6 cellular contexts compared by ENCODE assay signal in genomic region chr15:40333922-40334492, GRCh38. TPM values are rescaled to one million over a fixed set of nuclear protein-coding genes. Genes with fewer than 3 reads are reported as not detected.
DNase-seq lines count a peak whose midpoint lies in the region; ATAC-seq and TF ChIP-seq lines count a peak whose summit lies in the region.

No MANE protein-coding gene starts in this region.

- TF ChIP-seq CTCF in activated CD8-positive, alpha-beta T cell treated with anti-CD3 and anti-CD28 coated beads for 36 hours (IDR thresholded peaks at IDR 0.05) = no peak

- peak overlapping the region; percentile 53 for H3K27ac Mint-ChIP-seq in activated CD8-positive, alpha-beta T cell treated with anti-CD3 and anti-CD28 coated beads for 36 hours

- ATAC-seq in GM21423 (IDR thresholded peaks at IDR 0.05; ENCODE audit: unreplicated experiment) (peak; percentile 63), HG02970 (IDR thresholded peaks at IDR 0.05; ENCODE audit: low FRiP score, unreplicated experiment) (no peak)
- ATAC-seq in activated CD8-positive, alpha-beta T cell treated with anti-CD3 and anti-CD28 coated beads for 36 hours = peak; percentile 40

- H3K27me3 Mint-ChIP-seq in activated CD8-positive, alpha-beta T cell treated with anti-CD3 and anti-CD28 coated beads for 36 hours = no peaks in the 10 kb centered on the region

- CTCF ChIA-PET in activated CD8-positive, alpha-beta T cell treated with anti-CD3 and anti-CD28 coated beads for 36 hours (lab: Charles Lee) = interaction anchor here (0.7 to 12.4 kb wide), 6 partner anchors 10 to 88 kb away, joined by 3 to 376 read pairs (median 16); partner anchors contain the start of genes INAFM2 and PLCB2

- POLR2A ChIA-PET in activated CD8-positive, alpha-beta T cell treated with anti-CD3 and anti-CD28 coated beads for 36 hours (lab: Charles Lee) = interaction anchor here (0.8 to 1.8 kb wide), 7 partner anchors 8 to 105 kb away, joined by 3 to 6 read pairs (median 3); partner anchors contain the start of gene INAFM2

- H3K4me1 Mint-ChIP-seq in activated CD8-positive, alpha-beta T cell treated with anti-CD3 and anti-CD28 coated beads for 36 hours (ENCODE audit: low read depth) = peaks cover 14% of the 10 kb centered on the region

- H3K4me3 Mint-ChIP-seq in activated CD8-positive, alpha-beta T cell treated with anti-CD3 and anti-CD28 coated beads for 36 hours = no peak overlapping the region

- intact Hi-C loops in activated CD8-positive, alpha-beta T cell treated with anti-CD3 and anti-CD28 coated beads for 36 hours (cut with micrococcal nuclease) = no loop called here

- H3K36me3 Mint-ChIP-seq in activated CD8-positive, alpha-beta T cell treated with anti-CD3 and anti-CD28 coated beads for 36 hours (ENCODE audit: low read depth) = no peaks in the 10 kb centered on the region

- peak; percentile 29 for DNase-seq in activated CD8-positive, alpha-beta T cell treated with anti-CD3 and anti-CD28 coated beads for 36 hours
- DNase-seq in left kidney (ENCODE audit: low read depth, low spot score) = peak; percentile 69
- DNase-seq in activated gamma-delta T cell treated with Interleukin-2 at 50 U/mL for 16 hours = no peak
- DNase-seq in GOT3 (lab: John Stamatoyannopoulos, UW) = no peak

- H3K9me3 Mint-ChIP-seq in activated CD8-positive, alpha-beta T cell treated with anti-CD3 and anti-CD28 coated beads for 36 hours = no peaks in the 10 kb centered on the region

RNA-seq across cellular contexts. Expression of gene CCDC9B, which starts 6.7 kb away (rescaled TPM):
- total RNA-seq in activated CD8-positive, alpha-beta T cell treated with anti-CD3 and anti-CD28 coated beads for 36 hours = 1 to 10 TPM; 1.4 to 2.3 TPM

RNA-seq across cellular contexts. Expression of gene INAFM2, which starts 10.5 kb away (rescaled TPM):
- 10 to 100 TPM; 15.0 to 16.9 TPM for total RNA-seq in activated CD8-positive, alpha-beta T cell treated with anti-CD3 and anti-CD28 coated beads for 36 hours

RNA-seq across cellular contexts. Expression of gene PHGR1, which starts 16.8 kb away (rescaled TPM):
- not detected for total RNA-seq in activated CD8-positive, alpha-beta T cell treated with anti-CD3 and anti-CD28 coated beads for 36 hours

RNA-seq across cellular contexts. Expression of gene DISP2, which starts 24.0 kb away (rescaled TPM):
- total RNA-seq in activated CD8-positive, alpha-beta T cell treated with anti-CD3 and anti-CD28 coated beads for 36 hours = under 1 TPM; 0.09 to 0.20 TPM

RNA-seq across cellular contexts. Expression of gene PLCB2, which starts 26.3 kb away (rescaled TPM):
- 10 to 100 TPM; 44.6 to 58.8 TPM for total RNA-seq in activated CD8-positive, alpha-beta T cell treated with anti-CD3 and anti-CD28 coated beads for 36 hours

Comparison
In these comparisons a context has a peak if more than half of its experiments do, and no peak if none do; other contexts are left out.
1. DNase-seq: peak in activated CD8-positive, alpha-beta T cell treated with anti-CD3 and anti-CD28 coated beads for 36 hours (single experiment) and left kidney (single experiment); none in activated gamma-delta T cell treated with Interleukin-2 at 50 U/mL for 16 hours (single experiment) and GOT3 (single experiment).